8 cellular contexts compared by ENCODE assay signal in the genomic region with DNA sequence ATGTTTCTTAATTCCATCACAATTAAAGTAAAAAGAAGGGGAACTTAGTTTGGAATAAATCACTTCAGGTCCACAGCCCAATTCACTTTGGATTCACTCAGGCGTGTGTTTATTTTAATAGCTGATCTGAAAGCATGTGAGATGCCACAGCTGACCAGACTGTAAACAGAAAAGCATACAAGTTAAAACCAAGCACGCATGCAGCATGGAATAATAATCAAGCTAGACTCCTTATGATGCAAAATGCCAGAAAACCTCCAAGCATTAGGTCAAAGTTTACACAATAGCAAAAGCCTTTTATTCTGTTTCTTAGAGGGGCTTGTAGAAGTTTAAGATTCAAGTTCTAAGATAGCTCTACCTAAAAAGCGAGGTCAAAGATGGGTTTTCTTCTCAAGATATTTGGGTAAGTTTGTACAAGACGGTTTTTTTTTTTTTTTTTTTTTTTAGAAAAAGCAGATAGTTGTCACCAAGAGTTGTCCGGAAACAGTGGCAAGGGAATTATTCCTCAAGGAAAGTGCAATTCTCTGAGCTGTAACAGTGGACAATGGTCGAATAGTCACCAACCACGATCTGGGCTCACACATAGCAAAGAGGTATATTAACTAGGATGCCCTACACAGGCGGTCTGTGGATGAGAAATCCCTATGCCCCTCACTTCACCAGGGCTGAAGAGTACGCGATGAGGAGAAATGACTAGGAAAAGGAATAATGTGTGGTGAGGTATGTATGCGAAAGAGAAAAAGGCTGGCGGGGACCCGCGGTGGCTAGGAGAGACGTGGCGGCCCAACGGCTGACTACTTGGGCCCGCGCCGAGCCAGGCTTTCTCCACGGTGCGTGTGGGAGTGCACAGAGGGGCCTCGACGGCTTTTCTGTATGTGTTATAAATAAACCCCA. TPM values are rescaled to one million over a fixed set of nuclear protein-coding genes. Genes with fewer than 3 reads are reported as not detected.
A peak's percentile ranks its signal among the peaks of the same experiment; 100 is the strongest.
DNase-seq lines count a peak whose midpoint lies in the region; ATAC-seq and TF ChIP-seq lines count a peak whose summit lies in the region.

No MANE protein-coding gene starts in this region.

- no peak for TF ChIP-seq CTCF in colonic mucosa (IDR thresholded peaks at IDR 0.05)
- TF ChIP-seq CTCF in right lobe of liver (IDR thresholded peaks at IDR 0.05) = no peak

- no peaks in the 10 kb centered on the region for H3K4me1 ChIP-seq in colonic mucosa
- H3K4me1 ChIP-seq in right lobe of liver = peaks cover 0 to 4% (median under 1%) of the 10 kb centered on the region in 4 donors
- H3K4me1 ChIP-seq in thymus (ENCODE audit: control insufficient read depth, insufficient read depth, low read length) = no peaks in the 10 kb centered on the region

- H3K9ac ChIP-seq in colonic mucosa (ENCODE audit: low read depth in 2 of 2, low read length in 2 of 2) = no peak overlapping the region

- intact Hi-C loops in colonic mucosa (cut with DNase I) = no loop called here
- intact Hi-C loops in right lobe of liver (cut with DNase I) = no loop called here

- ATAC-seq in right lobe of liver = peak; percentile 17 to 34 (median 24)
- no peak for ATAC-seq in GM18517 (IDR thresholded peaks at IDR 0.05; ENCODE audit: unreplicated experiment)

- H3K27me3 ChIP-seq in colonic mucosa (no peaks in the 10 kb centered on the region), right lobe of liver (no peaks in the 10 kb centered on the region), thymus (ENCODE audit: control insufficient read depth, insufficient read depth) (no peaks in the 10 kb centered on the region)

- no peaks in the 10 kb centered on the region for H3K36me3 ChIP-seq in colonic mucosa
- no peaks in the 10 kb centered on the region for H3K36me3 ChIP-seq in right lobe of liver
- no peaks in the 10 kb centered on the region for H3K36me3 ChIP-seq in thymus (ENCODE audit: control insufficient read depth, insufficient read depth)

- peak overlapping the region; percentile 40 for H3K27ac ChIP-seq in colonic mucosa
- H3K27ac ChIP-seq in right lobe of liver = peak overlapping the region; percentile 34 to 69 (median 59)
- H3K27ac ChIP-seq in thymus (ENCODE audit: low read depth) = peak overlapping the region; percentile 18

- H3K4me3 ChIP-seq in colonic mucosa (peak overlapping the region; percentile 47), right lobe of liver (peak overlapping the region; percentile 34 to 62 (median 49)), thymus (ENCODE audit: low read length) (no peak overlapping the region)

- WGBS in right lobe of liver (ENCODE audit: insufficient coverage, low coverage, low lambda C conversion rate, missing lambda C conversion rate) = 20% methylated on average over 21 of the region's 24 CpGs
- WGBS in thymus = 32% methylated on average over 24 of the region's 24 CpGs

- TF ChIP-seq POLR2A in right lobe of liver (IDR thresholded peaks at IDR 0.05) = no peak

- DNase-seq in DMS 273 (lab: John Stamatoyannopoulos, UW; ENCODE audit: unreplicated experiment) = peak; percentile 22
- DNase-seq in DMS 273 treated with DMSO at 0.1 percent for 48 hours (lab: John Stamatoyannopoulos, UW) = no peak
- DNase-seq in colonic mucosa = no peak
- no peak for DNase-seq in right lobe of liver
- no peak for DNase-seq in activated CD8-positive, alpha-beta memory T cell treated with anti-CD3 and anti-CD28 coated beads, Interleukin-2, amount 50 U/mL, for 4 hours
- no peak for DNase-seq in putamen (ENCODE audit: low spot score)

- H3K9me3 ChIP-seq in colonic mucosa (no peaks in the 10 kb centered on the region), right lobe of liver (no peaks in the 10 kb centered on the region), thymus (ENCODE audit: control insufficient read depth) (peaks cover 1% of the 10 kb centered on the region)

RNA-seq across cellular contexts. Expression of gene PRRG1, which starts 0.7 kb away (rescaled TPM):
- total RNA-seq in colonic mucosa (10 to 100 TPM in 1 of 2 donors, 1 to 10 TPM in 1; 5.4 to 15.0 TPM), right lobe of liver (1 to 10 TPM; 3.6 to 9.7 (median 6.5) TPM)
- polyA plus RNA-seq in thymus = 2.1 TPM
